Comparison of ENCODE assay signal across 1 cellular context in genomic region chr7:90678986-90679385, GRCh38.
TF ChIP-seq lines count a peak whose summit lies in the region.

No MANE protein-coding gene starts in this region.

TF ChIP-seq in GM23338, 12 proteins besides CTCF, POLR2A, EP300 and RAD21 (continued from another document):
- TF ChIP-seq REST (IDR thresholded peaks at IDR 0.05; ENCODE audit: unreplicated experiment) = no peak
- TF ChIP-seq CREB1 (CRISPR knock-in tag; IDR thresholded peaks at IDR 0.05; ENCODE audit: low read depth) = no peak
- no peak for TF ChIP-seq EZH2 (IDR thresholded peaks at IDR 0.05; ENCODE audit: low read depth, unreplicated experiment)
